In the genomic region with DNA sequence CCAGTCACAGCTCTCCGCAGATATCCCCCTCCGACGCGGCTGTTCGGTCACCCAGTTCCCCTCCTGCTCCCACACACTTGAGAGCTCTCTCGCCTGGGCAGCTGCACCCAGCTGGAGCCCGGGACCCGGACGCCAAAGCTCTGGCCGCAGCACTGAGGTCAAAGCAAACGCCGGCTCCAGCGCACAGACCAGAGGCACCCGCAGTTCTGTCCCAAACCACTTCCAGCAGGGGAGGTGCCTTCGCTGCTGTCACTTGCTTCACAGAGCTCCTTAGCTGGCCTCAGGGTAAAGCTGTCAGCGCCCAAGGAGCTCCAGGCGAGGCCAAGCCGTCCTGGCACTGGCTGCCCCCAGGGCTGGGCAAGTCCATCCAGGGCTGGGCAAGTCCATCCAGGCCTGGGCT, we compare ENCODE assay signal across 22 cellular contexts. TPM values are rescaled to one million over a fixed set of nuclear protein-coding genes. Genes with fewer than 3 reads are reported as not detected.
DNase-seq lines count a peak whose midpoint lies in the region; ATAC-seq and TF ChIP-seq lines count a peak whose summit lies in the region.
"Had no signal": no experiment of that assay in that cellular context is flagged by ENCODE, and none has a peak within 500 bp of the region (broad histone marks: within the 10 kb centered on the region; RNA-seq: fewer than 3 reads in every experiment).

No MANE protein-coding gene starts in this region.

- TF ChIP-seq EP300 in transverse colon (IDR thresholded peaks at IDR 0.05; ENCODE audit: low read depth) = no peak

- H3K9me3 Mint-ChIP-seq in nephron progenitor cell = peaks cover 3% of the 10 kb centered on the region
- H3K9me3 Mint-ChIP-seq: CD4-positive, CD25-positive, alpha-beta regulatory T cell; IgD-negative memory B cell had no signal

- WGBS in heart right ventricle, 2 donors = 73 to 83% methylated on average over 18 of the region's 18 CpGs
- WGBS in transverse colon (ENCODE audit: low coverage in 1 of 2), 2 donors = 79% methylated on average over 17 of the region's 18 CpGs; no CpG with 5 or more reads in 1 of the 2 donors

- H3K9me3 ChIP-seq in HEK293 (ENCODE audit: control insufficient read depth, insufficient read depth, low read depth, low read length) (no peaks in the 10 kb centered on the region), heart right ventricle (no peaks in the 10 kb centered on the region), transverse colon (no peaks in the 10 kb centered on the region)
- H3K9me3 ChIP-seq: Caco-2, HAP-1, SJCRH30 had no signal

- H3K4me1 ChIP-seq in HEK293 (ENCODE audit: control insufficient read depth, insufficient read depth, low read length) (no peaks in the 10 kb centered on the region), heart right ventricle (peaks cover 0 to 13% (median 0%) of the 10 kb centered on the region in 9 donors), transverse colon (peaks cover 0 to under 1% (median 0%) of the 10 kb centered on the region in 4 donors)
- H3K4me1 ChIP-seq: Caco-2, HAP-1, SJCRH30 had no signal

- no peak for TF ChIP-seq POLR2A in transverse colon (IDR thresholded peaks at IDR 0.05)

- H3K4me3 ChIP-seq in HEK293 (ENCODE audit: low read depth, low read length) (no peak overlapping the region), heart right ventricle (no peak overlapping the region), transverse colon (no peak overlapping the region)
- H3K4me3 ChIP-seq: HAP-1, SJCRH30 had no signal

- no peak for DNase-seq in heart right ventricle
- DNase-seq in nephron progenitor cell = no peak
- DNase-seq in transverse colon = peak; percentile 30
- no peak for DNase-seq in kidney glomerular epithelial cell (lab: John Stamatoyannopoulos, UW)
- DNase-seq in NCI-H774 (lab: John Stamatoyannopoulos, UW) = no peak
- DNase-seq: Caco-2; CD4-positive, CD25-positive, alpha-beta regulatory T cell; EL; Kasumi-1; MM.1S; NCI-H1105; NCI-H187; NCI-H226; NCI-H526; NK-92 treated with Interleukin-12 subunit alpha and Interleukin-12 subunit beta, amount 100 ng/mL, for 24 hours; SJCRH30 had no signal

- H3K4me1 Mint-ChIP-seq in nephron progenitor cell = peaks cover 5% of the 10 kb centered on the region
- H3K4me1 Mint-ChIP-seq: B cell, IgD-negative memory B cell had no signal

- peaks cover 55% of the 10 kb centered on the region for H3K36me3 Mint-ChIP-seq in nephron progenitor cell (ENCODE audit: low read depth)
- H3K36me3 Mint-ChIP-seq: CD4-positive, CD25-positive, alpha-beta regulatory T cell; IgD-negative memory B cell had no signal

- CTCF ChIA-PET in HEK293 (lab: Yijun Ruan, JAX) = no interaction called here

- H3K36me3 ChIP-seq in HEK293 (ENCODE audit: control insufficient read depth in 2 of 2, insufficient read depth in 1 of 2, low read length in 2 of 2) = peaks cover 0 to 5% of the 10 kb centered on the region in 2 experiments; a peak in 1 of 3 replicates
- H3K36me3 ChIP-seq in heart right ventricle = peaks cover 0 to 89% (median 28%) of the 10 kb centered on the region in 9 donors
- H3K36me3 ChIP-seq in transverse colon = no peaks in the 10 kb centered on the region
- H3K36me3 ChIP-seq: HAP-1, SJCRH30 had no signal

- ATAC-seq in heart right ventricle (peak in 6 of 8 donors; percentile 31 to 73 (median 58)), GM21528 (IDR thresholded peaks at IDR 0.05; ENCODE audit: low FRiP score, unreplicated experiment) (no peak)

- no peak overlapping the region for H3K4me3 Mint-ChIP-seq in nephron progenitor cell
- H3K4me3 Mint-ChIP-seq: B cell; CD4-positive, CD25-positive, alpha-beta regulatory T cell; IgD-negative memory B cell had no signal

- H3K27me3 Mint-ChIP-seq in nephron progenitor cell (ENCODE audit: low read depth, poor library complexity) = no peaks in the 10 kb centered on the region
- H3K27me3 Mint-ChIP-seq: CD4-positive, CD25-positive, alpha-beta regulatory T cell had no signal

- H3K27ac Mint-ChIP-seq in nephron progenitor cell = peak overlapping the region; percentile 48
- H3K27ac Mint-ChIP-seq: B cell, IgD-negative memory B cell had no signal

- H3K27me3 ChIP-seq in heart right ventricle (no peaks in the 10 kb centered on the region), transverse colon (no peaks in the 10 kb centered on the region)
- H3K27me3 ChIP-seq: SJCRH30 had no signal

- in situ Hi-C loops in transverse colon (cut with MboI; ENCODE audit: low pct_ligation_motif_present in 1 of 4, low pct_unique_long_range_greater_than_20kb in 1 of 4, low sequenced_read_pairs in 3 of 4) = no loop called here

- H3K27ac ChIP-seq in HEK293 (ENCODE audit: extremely low read depth, low read depth, low read length) = no peak overlapping the region
- no peak overlapping the region for H3K27ac ChIP-seq in heart right ventricle
- no peak overlapping the region for H3K27ac ChIP-seq in transverse colon
- H3K27ac ChIP-seq: HL-60, SJCRH30 had no signal

- POLR2A ChIA-PET in HEK293 (lab: Yijun Ruan, JAX) = no interaction called here

- TF ChIP-seq CTCF in HEK293 (tag by site-specific recombination; IDR thresholded peaks at IDR 0.05) (no peak), heart right ventricle (IDR thresholded peaks at IDR 0.05) (no peak), nephron progenitor cell (IDR thresholded peaks at IDR 0.05) (no peak), transverse colon (IDR thresholded peaks at IDR 0.05) (no peak)

- intact Hi-C loops in heart right ventricle (cut with DNase I) = no loop called here
- intact Hi-C loops in transverse colon (cut with DNase I; ENCODE audit: low total_unique reads) = no loop called here

TF ChIP-seq in HEK293, 187 proteins besides CTCF, POLR2A, EP300 and RAD21:
- TF ChIP-seq RBAK (tag by site-specific recombination; IDR thresholded peaks at IDR 0.05) (no peak), ZNF341 (tag by site-specific recombination; IDR thresholded peaks at IDR 0.05; ENCODE audit: low read depth) (peak; percentile 42)

RNA-seq across cellular contexts. Expression of a gene that starts 27.9 kb away (rescaled TPM):
- total RNA-seq in heart right ventricle (10 to 100 TPM; 64.4 to 85.3 (median 76.8) TPM), transverse colon (10 to 100 TPM; 26.3 to 50.2 (median 47.7) TPM)
- polyA plus RNA-seq in heart right ventricle = 100 to 1,000 TPM in 1 of 2 donors, 10 to 100 TPM in 1; 36.3 to 114 TPM

RNA-seq across cellular contexts. Expression of a gene that starts 31.0 kb away (rescaled TPM):
- total RNA-seq in heart right ventricle (1 to 10 TPM in 9 of 10 donors, under 1 TPM in 1; 0.79 to 4.1 (median 2.7) TPM), transverse colon (10 to 100 TPM; 24.4 to 91.1 (median 44.0) TPM)
- 10 to 100 TPM in 1 of 2 donors, 1 to 10 TPM in 1; 4.9 to 15.7 TPM for polyA plus RNA-seq in heart right ventricle

RNA-seq across cellular contexts. Expression of a gene that starts 59.6 kb away (rescaled TPM):
- 10 to 100 TPM; 11.8 to 21.7 (median 14.7) TPM for total RNA-seq in heart right ventricle
- polyA plus RNA-seq in heart right ventricle = 10 to 100 TPM; 26.5 to 44.7 TPM
- total RNA-seq in transverse colon = 100 to 1,000 TPM in 2 of 4 donors, 10 to 100 TPM in 2; 29.1 to 346 (median 76.5) TPM

RNA-seq across cellular contexts. Expression of a gene that starts 59.7 kb away (rescaled TPM):
- total RNA-seq in heart right ventricle (10 to 100 TPM; 34.9 to 51.6 (median 38.8) TPM), transverse colon (10 to 100 TPM; 46.2 to 75.4 (median 56.2) TPM)
- polyA plus RNA-seq in heart right ventricle = 10 to 100 TPM; 43.2 to 59.1 TPM

Comparison
In these comparisons a context has a peak if more than half of its experiments do, and no peak if none do; other contexts are left out.
1. RNA of a gene that starts 31.0 kb away (total RNA-seq): 24.4 to 91.1 TPM in transverse colon; 0.79 to 4.1 TPM in heart right ventricle; every median in the first group is over 4 times any median in the second.